Comparison of ENCODE assay signal across 16 cellular contexts in genomic region chr18:2410688-2411087, GRCh38.
A peak's percentile ranks its signal among the peaks of the same experiment; 100 is the strongest.
DNase-seq lines count a peak whose midpoint lies in the region; FAIRE-seq and TF ChIP-seq lines count a peak whose summit lies in the region.
"Had no signal": no experiment of that assay in that cellular context is flagged by ENCODE, and none has a peak within 500 bp of the region (broad histone marks: within the 10 kb centered on the region; RNA-seq: fewer than 3 reads in every experiment).

No MANE protein-coding gene starts in this region.

- in situ Hi-C loops in GM13977 (cut with MboI; ENCODE audit: low pct_unique_long_range_greater_than_20kb, low sequenced_read_pairs, unreplicated experiment), result no loop called here

- H3K4ac ChIP-seq in mesenchymal stem cell (ENCODE audit: low read depth in 1 of 2, low read length in 2 of 2), result no peak overlapping the region

- H2BK5ac ChIP-seq in mesenchymal stem cell (ENCODE audit: low read depth, low read length, poor library complexity, severe bottlenecking), result no peak overlapping the region

- no peak overlapping the region for H4K91ac ChIP-seq in mesenchymal stem cell (ENCODE audit: low read length)

- H3K27me3 ChIP-seq in bronchial epithelial cell (ENCODE audit: control insufficient read depth, insufficient read depth, low read length) (no peaks in the 10 kb centered on the region), mesenchymal stem cell (ENCODE audit: control insufficient read depth in 1 of 2, insufficient read depth in 1 of 2, low read length in 2 of 2) (no peaks in the 10 kb centered on the region)
- H3K27me3 ChIP-seq: heart left ventricle had no signal

- FAIRE-seq in bronchial epithelial cell (lab: Jason Lieb, UNC), result no peak
- FAIRE-seq: GM18507 had no signal

- H3K79me1 ChIP-seq in mesenchymal stem cell (replicated peaks; ENCODE audit: low read length, poor library complexity, severe bottlenecking), result no peaks in the 10 kb centered on the region

- H3K4me2 ChIP-seq in mesenchymal stem cell (ENCODE audit: low read length, poor library complexity, severe bottlenecking), result no peak overlapping the region

- H2BK15ac ChIP-seq in mesenchymal stem cell (ENCODE audit: low read depth, poor library complexity, severe bottlenecking), result no peak overlapping the region

- no peak overlapping the region for H2AK5ac ChIP-seq in mesenchymal stem cell (ENCODE audit: low read length, severe bottlenecking)

- no peaks in the 10 kb centered on the region for H3K4me1 ChIP-seq in mesenchymal stem cell (ENCODE audit: control insufficient read depth, insufficient read depth, low read depth, low read length)
- H3K4me1 ChIP-seq: heart left ventricle had no signal

- no peak overlapping the region for H2AFZ ChIP-seq in mesenchymal stem cell (ENCODE audit: low read depth, low read length)

- H3K23ac ChIP-seq in mesenchymal stem cell (ENCODE audit: low read length in 2 of 2), result no peak overlapping the region

- H3K14ac ChIP-seq in mesenchymal stem cell (ENCODE audit: low read length in 2 of 2), result no peak overlapping the region

- WGBS in mesenchymal stem cell, result 40% methylated on average over 1 of the region's 1 CpG

- H3K27ac ChIP-seq in mesenchymal stem cell (ENCODE audit: low read length, poor library complexity, severe bottlenecking), result no peak overlapping the region
- H3K27ac ChIP-seq: heart left ventricle had no signal

- TF ChIP-seq CTCF in bronchial epithelial cell (IDR thresholded peaks at IDR 0.05; ENCODE audit: insufficient read depth, low read length, severe bottlenecking), result no peak
- TF ChIP-seq CTCF in GM13977 (IDR thresholded peaks at IDR 0.05; ENCODE audit: extremely low read depth, insufficient read depth, missing control alignments), result no peak

- H3K18ac ChIP-seq in mesenchymal stem cell (ENCODE audit: low read depth in 1 of 2, low read length in 2 of 2), result no peak overlapping the region

- no peak overlapping the region for H2BK120ac ChIP-seq in mesenchymal stem cell (ENCODE audit: low read depth, low read length)

- H4K8ac ChIP-seq in mesenchymal stem cell (ENCODE audit: low read length), result no peak overlapping the region

- H3K4me3 ChIP-seq in bronchial epithelial cell (ENCODE audit: low read depth, low read length) (no peak overlapping the region), mesenchymal stem cell (ENCODE audit: insufficient read depth in 1 of 2, low read depth in 1 of 2, low read length in 2 of 2) (peak overlapping the region in 1 of 2 experiments; percentile 6)
- H3K4me3 ChIP-seq: heart left ventricle had no signal

- DNase-seq in DMS53 treated with DMSO at 0.1 percent for 48 hours (lab: John Stamatoyannopoulos, UW; ENCODE audit: unreplicated experiment), result peak; percentile 90
- DNase-seq in NCI-H226, result peak; percentile 68
- peak; percentile 84 for DNase-seq in bronchial epithelial cell (ENCODE audit: low read depth)
- no peak for DNase-seq in mesenchymal stem cell
- no peak for DNase-seq in GM13977 (ENCODE audit: low spot score)
- DNase-seq in NCI-H69 (lab: John Stamatoyannopoulos, UW), result no peak
- no peak for DNase-seq in medulla oblongata (ENCODE audit: extremely low spot score)
- DNase-seq in DMS 273 treated with DMSO at 0.1 percent for 48 hours (lab: John Stamatoyannopoulos, UW), result no peak
- DNase-seq: activated B cell treated with CpG ODN at 0.5 μM for 24 hours; activated CD8-positive, alpha-beta memory T cell treated with anti-CD3 and anti-CD28 coated beads, Interleukin-2, amount 10 ng/mL, durations not matched to agents 7 days and 5 days; activated effector memory CD4-positive, alpha-beta T cell treated with Interleukin-2 at 50 U/mL for 16 hours; cortex of kidney; heart left ventricle; left cardiac atrium; NCI-H1930 had no signal

- H3K36me3 ChIP-seq in bronchial epithelial cell (ENCODE audit: control insufficient read depth, insufficient read depth, low read length) (no peaks in the 10 kb centered on the region), mesenchymal stem cell (ENCODE audit: control insufficient read depth in 1 of 2, insufficient read depth in 2 of 2, low read depth in 1 of 2, low read length in 2 of 2) (no peaks in the 10 kb centered on the region)
- H3K36me3 ChIP-seq: heart left ventricle had no signal

- H3K9me3 ChIP-seq in mesenchymal stem cell (ENCODE audit: control insufficient read depth, low read length), result no peaks in the 10 kb centered on the region
- H3K9me3 ChIP-seq: heart left ventricle had no signal

- H3K9ac ChIP-seq in mesenchymal stem cell (ENCODE audit: low read length), result peak overlapping the region; percentile 7

- H2BK12ac ChIP-seq in mesenchymal stem cell (ENCODE audit: low read length in 2 of 2), result no peak overlapping the region

Comparison
In these comparisons a context has a peak if more than half of its experiments do, and no peak if none do; other contexts are left out.
1. DNase-seq: peak in DMS53 treated with DMSO at 0.1 percent for 48 hours (single experiment), NCI-H226 (single experiment) and bronchial epithelial cell (single experiment); none in mesenchymal stem cell (single experiment), GM13977 (single experiment), NCI-H69 (single experiment), medulla oblongata (single experiment) and DMS 273 treated with DMSO at 0.1 percent for 48 hours (single experiment).